ENCODE assay signal across 16 cellular contexts in the genomic region with DNA sequence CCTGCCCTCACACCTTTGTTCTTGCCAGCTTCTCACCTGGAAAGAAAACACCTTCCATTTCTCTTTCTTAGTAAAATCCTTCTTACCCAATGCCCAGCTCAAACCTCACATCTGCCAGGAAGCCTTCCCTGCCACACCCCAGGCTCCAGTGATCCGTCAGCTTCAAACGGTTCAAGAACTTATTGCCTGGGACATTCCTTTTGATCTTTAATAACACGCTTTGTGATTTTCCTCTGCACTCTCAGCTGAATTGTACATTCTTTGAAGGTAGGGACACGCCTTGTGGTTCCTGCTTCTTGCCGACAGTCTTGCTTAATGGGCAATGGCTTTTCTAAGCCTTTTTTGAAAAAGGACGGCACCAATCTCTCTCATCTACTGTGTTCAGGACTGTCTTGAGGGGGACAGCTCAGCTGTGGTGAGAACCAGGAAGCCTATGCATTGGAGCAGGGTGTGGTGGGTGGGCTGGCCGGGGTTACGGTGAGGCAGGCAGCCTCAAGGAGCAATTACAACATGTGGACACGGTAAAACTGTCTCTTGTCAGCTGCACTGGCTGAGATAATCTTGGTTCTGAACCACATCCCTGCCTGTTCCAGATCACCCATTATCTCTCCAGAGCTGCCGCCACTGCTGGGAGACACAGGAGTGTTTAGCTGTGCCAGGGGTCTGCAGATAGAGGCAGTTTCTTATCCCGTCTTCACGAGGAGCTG. TPM values are rescaled to one million over a fixed set of nuclear protein-coding genes. Genes with fewer than 3 reads are reported as not detected.
A peak's percentile ranks its signal among the peaks of the same experiment; 100 is the strongest.
DNase-seq lines count a peak whose midpoint lies in the region; ATAC-seq, FAIRE-seq and TF ChIP-seq lines count a peak whose summit lies in the region.
"Had no signal": no experiment of that assay in that cellular context is flagged by ENCODE, and none has a peak within 500 bp of the region (broad histone marks: within the 10 kb centered on the region; RNA-seq: fewer than 3 reads in every experiment).

No MANE protein-coding gene starts in this region.

- ATAC-seq in K562 = peak; percentile 68
- ATAC-seq in GM19463 (IDR thresholded peaks at IDR 0.05; ENCODE audit: unreplicated experiment) = no peak
- no peak for ATAC-seq in upper lobe of left lung (ENCODE audit: low FRiP score in 2 of 2)
- ATAC-seq: activated CD8-positive, alpha-beta memory T cell treated with anti-CD3 and anti-CD28 coated beads, Interleukin-2, amount 10 ng/mL, durations not matched to agents 7 days and 5 days; gastrocnemius medialis; Right ventricle myocardium inferior had no signal

- no peak for TF ChIP-seq CTCF in BE2C (IDR thresholded peaks at IDR 0.05; ENCODE audit: low read depth, low read length)
- no peak for TF ChIP-seq CTCF in K562 (IDR thresholded peaks at IDR 0.05 in 2 of 3, conservative IDR thresholded peaks at IDR 0.05 in 1 of 3; ENCODE audit: insufficient read depth in 2 of 3, low read depth in 1 of 3, low read length in 3 of 3)
- no peak for TF ChIP-seq CTCF in upper lobe of left lung (IDR thresholded peaks at IDR 0.05)

- no TSS peak for BruUV-seq in K562 (replicated peaks; lab: Mats Ljungman, UMichigan)

- intact Hi-C loops in K562 (cut with micrococcal nuclease) = no loop called here

- in situ Hi-C loops in K562 (cut with MboI) = no loop called here

- no peaks in the 10 kb centered on the region for H3K27me3 ChIP-seq in BE2C
- peaks cover 27 to 46% of the 10 kb centered on the region in 2 experiments for H3K27me3 ChIP-seq in K562 (ENCODE audit: control insufficient read depth in 2 of 2, insufficient read depth in 2 of 2, low read length in 2 of 2)
- no peaks in the 10 kb centered on the region for H3K27me3 ChIP-seq in upper lobe of left lung

- no peak overlapping the region for H3K27ac ChIP-seq in K562 (ENCODE audit: extremely low read depth, low read depth, low read length)
- H3K27ac ChIP-seq in upper lobe of left lung = no peak overlapping the region
- H3K27ac ChIP-seq: gastrocnemius medialis had no signal

- peak; percentile 23 for FAIRE-seq in K562 (lab: Jason Lieb, UNC)
- FAIRE-seq: astrocyte, urothelium cell line had no signal

- H3K4me1 ChIP-seq in BE2C (peaks cover 31% of the 10 kb centered on the region), K562 (replicated peaks in 1 of 2; ENCODE audit: control insufficient read depth in 2 of 2, insufficient read depth in 2 of 2, low read length in 2 of 2) (peaks cover 2 to 15% of the 10 kb centered on the region in 2 experiments; a peak in 3 of 5 replicates), upper lobe of left lung (peaks cover 0 to 5% (median 0%) of the 10 kb centered on the region in 4 donors)
- H3K4me1 ChIP-seq: gastrocnemius medialis had no signal

- TF ChIP-seq POLR2A in K562 (conservative IDR thresholded peaks at IDR 0.05) (no peak), upper lobe of left lung (IDR thresholded peaks at IDR 0.05) (no peak)

- DNase-seq in BE2C (peak; percentile 69), K562 (ENCODE audit: extremely low read depth in 1 of 4, low spot score in 3 of 4) (peak in 2 of 4 experiments; percentile 32 to 68), left kidney (ENCODE audit: low read depth, low spot score) (peak; percentile 89), NCI-H146 treated with DMSO at 0.1 percent for 48 hours (lab: John Stamatoyannopoulos, UW; ENCODE audit: unreplicated experiment) (no peak), upper lobe of left lung (no peak)
- no peak for DNase-seq in stimulated activated CD4-positive, alpha-beta T cell treated with anti-CD3 and anti-CD28 coated beads, Interleukin-4, amount 100 ng/mL, for 24 hours
- DNase-seq: activated CD4-positive, CD25-positive, alpha-beta regulatory T cell treated with anti-CD3 and anti-CD28 coated beads, Interleukin-2, amount 50 U/mL, for 72 hours; activated CD8-positive, alpha-beta memory T cell treated with anti-CD3 and anti-CD28 coated beads, Interleukin-2, amount 10 ng/mL, durations not matched to agents 7 days and 5 days; gastrocnemius medialis; NCI-H1930; NCI-H446 had no signal

- TF ChIP-seq RAD21 in Ishikawa (IDR thresholded peaks at IDR 0.05; ENCODE audit: low read depth) (no peak), K562 (CRISPR knock-in tag; conservative IDR thresholded peaks at IDR 0.05 in 1 of 2, IDR thresholded peaks at IDR 0.05 in 1 of 2) (peak in 1 of 2 experiments; percentile 25; a peak in 1 of 4 replicates)

- POLR2A ChIA-PET in K562 (lab: Yijun Ruan, JAX) = interaction anchor here (1.2 kb wide), 1 partner anchor 42 kb away, joined by 3 read pairs; no protein-coding TSS in a partner anchor

- H3K79me2 ChIP-seq in K562 (ENCODE audit: control insufficient read depth, insufficient read depth, low read length) = no peaks in the 10 kb centered on the region

- peaks cover 5% of the 10 kb centered on the region; the same call in 1 of the 2 replicates for H4K20me1 ChIP-seq in K562 (replicated peaks; ENCODE audit: control insufficient read depth, insufficient read depth, low read length)

- H3K9me1 ChIP-seq in K562 (ENCODE audit: control insufficient read depth, insufficient read depth, low read length) = no peaks in the 10 kb centered on the region

- TF ChIP-seq EP300 in Ishikawa (IDR thresholded peaks at IDR 0.05; ENCODE audit: borderline replicate concordance) (no peak), K562 (IDR thresholded peaks at IDR 0.05; ENCODE audit: low read length) (peak; percentile 63; the same call in 1 of the 2 replicates), upper lobe of left lung (IDR thresholded peaks at IDR 0.05) (no peak)

- CTCF ChIA-PET in K562 (lab: Yijun Ruan, JAX; ENCODE audit: low intra/inter-chr PET ratio) = interaction anchor here (0.6 kb wide), 1 partner anchor 533 kb away, joined by 3 read pairs; no protein-coding TSS in a partner anchor

- H3K36me3 ChIP-seq in BE2C = no peaks in the 10 kb centered on the region
- H3K36me3 ChIP-seq in K562 (ENCODE audit: control insufficient read depth, insufficient read depth, low read length) = no peaks in the 10 kb centered on the region
- no peaks in the 10 kb centered on the region for H3K36me3 ChIP-seq in upper lobe of left lung
- H3K36me3 ChIP-seq: gastrocnemius medialis had no signal

- H3K9me3 ChIP-seq in BE2C (no peaks in the 10 kb centered on the region), K562 (replicated peaks; ENCODE audit: control insufficient read depth, insufficient read depth, low read depth, low read length) (no peaks in the 10 kb centered on the region), upper lobe of left lung (no peaks in the 10 kb centered on the region)
- H3K9me3 ChIP-seq: gastrocnemius medialis had no signal

- H3K4me3 ChIP-seq in BE2C (ENCODE audit: low read depth, low read length) = no peak overlapping the region
- H3K4me3 ChIP-seq in K562 = no peak overlapping the region
- H3K4me3 ChIP-seq in upper lobe of left lung = no peak overlapping the region
- H3K4me3 ChIP-seq: gastrocnemius medialis had no signal

- no peak overlapping the region for H3K9ac ChIP-seq in K562 (ENCODE audit: insufficient read depth in 1 of 2, low read depth in 2 of 2, low read length in 2 of 2)

- no peak overlapping the region for H2AFZ ChIP-seq in K562 (ENCODE audit: low read depth, low read length)

- 0% methylated on average over 10 of the region's 12 CpGs for WGBS in K562 (ENCODE audit: insufficient coverage, low coverage, missing lambda C conversion rate)
- 63 to 64% methylated on average over 12 of the region's 12 CpGs for WGBS in upper lobe of left lung, 2 donors

- H3K4me2 ChIP-seq in K562 (ENCODE audit: insufficient read depth, low read length) = peak overlapping the region; percentile 46; the same call in 1 of the 2 replicates

TF ChIP-seq in K562, 482 proteins besides CTCF, POLR2A, EP300 and RAD21 (continues in another document):
- TF ChIP-seq, protein P1, sequence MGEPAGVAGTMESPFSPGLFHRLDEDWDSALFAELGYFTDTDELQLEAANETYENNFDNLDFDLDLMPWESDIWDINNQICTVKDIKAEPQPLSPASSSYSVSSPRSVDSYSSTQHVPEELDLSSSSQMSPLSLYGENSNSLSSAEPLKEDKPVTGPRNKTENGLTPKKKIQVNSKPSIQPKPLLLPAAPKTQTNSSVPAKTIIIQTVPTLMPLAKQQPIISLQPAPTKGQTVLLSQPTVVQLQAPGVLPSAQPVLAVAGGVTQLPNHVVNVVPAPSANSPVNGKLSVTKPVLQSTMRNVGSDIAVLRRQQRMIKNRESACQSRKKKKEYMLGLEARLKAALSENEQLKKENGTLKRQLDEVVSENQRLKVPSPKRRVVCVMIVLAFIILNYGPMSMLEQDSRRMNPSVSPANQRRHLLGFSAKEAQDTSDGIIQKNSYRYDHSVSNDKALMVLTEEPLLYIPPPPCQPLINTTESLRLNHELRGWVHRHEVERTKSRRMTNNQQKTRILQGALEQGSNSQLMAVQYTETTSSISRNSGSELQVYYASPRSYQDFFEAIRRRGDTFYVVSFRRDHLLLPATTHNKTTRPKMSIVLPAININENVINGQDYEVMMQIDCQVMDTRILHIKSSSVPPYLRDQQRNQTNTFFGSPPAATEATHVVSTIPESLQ (CRISPR knock-in tag; IDR thresholded peaks at IDR 0.05) = no peak
- TF ChIP-seq ESRRB (CRISPR knock-in tag; IDR thresholded peaks at IDR 0.05; ENCODE audit: borderline replicate concordance) = no peak
- TF ChIP-seq NR2C2 (CRISPR knock-in tag; IDR thresholded peaks at IDR 0.05) = no peak
- no peak for TF ChIP-seq NR2C2 (tag; IDR thresholded peaks at IDR 0.05)
- TF ChIP-seq SMARCA4 (IDR thresholded peaks at IDR 0.05) = no peak
- TF ChIP-seq MBD2 (IDR thresholded peaks at IDR 0.05; ENCODE audit: borderline replicate concordance, low read depth) = no peak

RNA-seq across cellular contexts. Expression of gene GLCE, which starts 46.1 kb away (rescaled TPM):
- polyA plus RNA-seq in BE2C (2012; ENCODE audit: insufficient read depth, insufficient read length, low read depth) = 14.5 TPM
- 2.8 and 8.7 TPM in 2 replicates for total RNA-seq in K562 (2011; cell fraction: chromatin; rRNA removed; ENCODE audit: low replicate concordance)
- total RNA-seq in K562 (2011; cell fraction: nucleolus; rRNA removed) = 1.7 and 2.2 TPM in 2 replicates
- 4.0 and 5.0 TPM in 2 replicates for total RNA-seq in K562 (2011; cell fraction: nucleoplasm; rRNA removed)
- total RNA-seq in K562 (2014; rRNA removed) = 6.5 and 8.2 TPM in 2 replicates
- 12.3 and 13.3 TPM in 2 replicates for total RNA-seq in K562 (2014; rRNA removed; fragmentation: Illumina TruSeq; extraction: Trizol)
- 10.4 and 11.3 TPM in 2 replicates for total RNA-seq in K562 (2015; rRNA removed; fragmentation: Illumina TruSeq; extraction: Trizol)
- 10.0 and 10.2 TPM in 2 replicates for total RNA-seq in K562 (2021)
- polyA plus RNA-seq in K562 (2011; rRNA removed) = 3.0 and 4.6 TPM in 2 replicates
- 2.0 and 2.9 TPM in 2 replicates for polyA plus RNA-seq in K562 (2011; cell fraction: cytosol; rRNA removed)
- 1.5 and 2.2 TPM in 2 replicates for polyA plus RNA-seq in K562 (2011; cell fraction: nucleus; rRNA removed)
- 8.0 and 34.3 TPM in 2 replicates for polyA plus RNA-seq in K562 (2012)
- polyA plus RNA-seq in K562 (2014; fragmentation: Illumina TruSeq; extraction: Trizol) = 10.9 and 11.3 TPM in 2 replicates
- 10 to 100 TPM; 10.0 to 12.0 TPM for polyA plus RNA-seq in K562 (2014; fragmentation: Nextera tagmentation; extraction: Ambion mirVana)
- polyA plus RNA-seq in K562 (2014; rRNA removed) = 10.6 and 11.0 TPM in 2 replicates
- polyA minus RNA-seq in K562 (2011; rRNA and poly(A)+ RNA removed) = 5.2 and 6.8 TPM in 2 replicates
- 1.1 and 3.0 TPM in 2 replicates for polyA minus RNA-seq in K562 (2011; cell fraction: cytosol; rRNA and poly(A)+ RNA removed)
- 1.9 and 2.4 TPM in 2 replicates for polyA minus RNA-seq in K562 (2011; cell fraction: nucleus; rRNA and poly(A)+ RNA removed)
- 10 to 100 TPM; 12.5 to 24.8 (median 17.2) TPM for total RNA-seq in upper lobe of left lung

Comparison
In these comparisons a context has a peak if more than half of its experiments do, and no peak if none do; other contexts are left out.
1. DNase-seq: peak in BE2C (single experiment) and left kidney (single experiment); none in stimulated activated CD4-positive, alpha-beta T cell treated with anti-CD3 and anti-CD28 coated beads, Interleukin-4, amount 100 ng/mL, for 24 hours (single experiment), NCI-H146 treated with DMSO at 0.1 percent for 48 hours (single experiment) and upper lobe of left lung (0 of 2).